In genomic region chr15:27872355-27872754, GRCh38 we compare ENCODE assay signal across 8 cellular contexts.
"Had no signal": no experiment of that assay in that cellular context is flagged by ENCODE, and none has a peak within 500 bp of the region (broad histone marks: within the 10 kb centered on the region; RNA-seq: fewer than 3 reads in every experiment).

No MANE protein-coding gene starts in this region.

- H3K27ac ChIP-seq: HL-60 had no signal

- FAIRE-seq: H1, H54, HepG2 had no signal

- ATAC-seq: GM23338, HepG2 had no signal

- H3K4me3 ChIP-seq: GM23338 had no signal

- DNase-seq: H9, HCEC 1CT, HFFc6 had no signal
